In the genomic region with DNA sequence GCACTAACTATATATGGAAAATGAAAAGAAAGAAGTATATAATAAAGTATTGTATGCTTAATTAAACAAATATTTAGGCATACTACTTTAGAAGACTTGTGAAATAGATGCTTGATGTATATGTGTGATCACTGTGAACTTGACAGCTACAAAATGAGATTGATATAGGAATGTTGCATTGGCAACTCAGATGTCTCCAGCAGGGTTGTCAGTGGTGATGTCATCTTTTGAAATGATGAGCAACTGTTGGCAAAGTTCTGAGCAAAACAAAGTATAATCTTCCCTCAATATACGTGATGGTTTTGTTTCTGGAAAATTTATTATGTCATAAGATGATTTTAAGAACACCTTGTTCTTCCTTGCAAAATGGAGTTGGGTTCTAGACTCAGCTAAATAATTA, we compare ENCODE assay signal across 1 cellular context.
TF ChIP-seq lines count a peak whose summit lies in the region.

No MANE protein-coding gene starts in this region.

TF ChIP-seq in K562, 482 proteins besides CTCF, POLR2A, EP300 and RAD21 (continued from another document and continues in another):
- TF ChIP-seq, protein P1, sequence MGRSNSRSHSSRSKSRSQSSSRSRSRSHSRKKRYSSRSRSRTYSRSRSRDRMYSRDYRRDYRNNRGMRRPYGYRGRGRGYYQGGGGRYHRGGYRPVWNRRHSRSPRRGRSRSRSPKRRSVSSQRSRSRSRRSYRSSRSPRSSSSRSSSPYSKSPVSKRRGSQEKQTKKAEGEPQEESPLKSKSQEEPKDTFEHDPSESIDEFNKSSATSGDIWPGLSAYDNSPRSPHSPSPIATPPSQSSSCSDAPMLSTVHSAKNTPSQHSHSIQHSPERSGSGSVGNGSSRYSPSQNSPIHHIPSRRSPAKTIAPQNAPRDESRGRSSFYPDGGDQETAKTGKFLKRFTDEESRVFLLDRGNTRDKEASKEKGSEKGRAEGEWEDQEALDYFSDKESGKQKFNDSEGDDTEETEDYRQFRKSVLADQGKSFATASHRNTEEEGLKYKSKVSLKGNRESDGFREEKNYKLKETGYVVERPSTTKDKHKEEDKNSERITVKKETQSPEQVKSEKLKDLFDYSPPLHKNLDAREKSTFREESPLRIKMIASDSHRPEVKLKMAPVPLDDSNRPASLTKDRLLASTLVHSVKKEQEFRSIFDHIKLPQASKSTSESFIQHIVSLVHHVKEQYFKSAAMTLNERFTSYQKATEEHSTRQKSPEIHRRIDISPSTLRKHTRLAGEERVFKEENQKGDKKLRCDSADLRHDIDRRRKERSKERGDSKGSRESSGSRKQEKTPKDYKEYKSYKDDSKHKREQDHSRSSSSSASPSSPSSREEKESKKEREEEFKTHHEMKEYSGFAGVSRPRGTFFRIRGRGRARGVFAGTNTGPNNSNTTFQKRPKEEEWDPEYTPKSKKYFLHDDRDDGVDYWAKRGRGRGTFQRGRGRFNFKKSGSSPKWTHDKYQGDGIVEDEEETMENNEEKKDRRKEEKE (IDR thresholded peaks at IDR 0.05; ENCODE audit: borderline replicate concordance in 1 of 2, control insufficient read depth in 1 of 2, low read depth in 2 of 2, low read length in 1 of 2) = no peak
- no peak for TF ChIP-seq KLF16 (IDR thresholded peaks at IDR 0.05)
- TF ChIP-seq CEBPG (CRISPR knock-in tag; IDR thresholded peaks at IDR 0.05) = no peak
- TF ChIP-seq CEBPG (tag; conservative IDR thresholded peaks at IDR 0.05 in 1 of 2, IDR thresholded peaks at IDR 0.05 in 1 of 2) = peak in 1 of 2 experiments; percentile 82; a peak in 2 of 4 replicates
- no peak for TF ChIP-seq CHD2 (IDR thresholded peaks at IDR 0.05; ENCODE audit: low read depth, low read length)
- TF ChIP-seq ELF2 (CRISPR knock-in tag; IDR thresholded peaks at IDR 0.05) = no peak
- no peak for TF ChIP-seq ZC3H11A (IDR thresholded peaks at IDR 0.05; ENCODE audit: low read depth, low read length)
- TF ChIP-seq, protein P2, sequence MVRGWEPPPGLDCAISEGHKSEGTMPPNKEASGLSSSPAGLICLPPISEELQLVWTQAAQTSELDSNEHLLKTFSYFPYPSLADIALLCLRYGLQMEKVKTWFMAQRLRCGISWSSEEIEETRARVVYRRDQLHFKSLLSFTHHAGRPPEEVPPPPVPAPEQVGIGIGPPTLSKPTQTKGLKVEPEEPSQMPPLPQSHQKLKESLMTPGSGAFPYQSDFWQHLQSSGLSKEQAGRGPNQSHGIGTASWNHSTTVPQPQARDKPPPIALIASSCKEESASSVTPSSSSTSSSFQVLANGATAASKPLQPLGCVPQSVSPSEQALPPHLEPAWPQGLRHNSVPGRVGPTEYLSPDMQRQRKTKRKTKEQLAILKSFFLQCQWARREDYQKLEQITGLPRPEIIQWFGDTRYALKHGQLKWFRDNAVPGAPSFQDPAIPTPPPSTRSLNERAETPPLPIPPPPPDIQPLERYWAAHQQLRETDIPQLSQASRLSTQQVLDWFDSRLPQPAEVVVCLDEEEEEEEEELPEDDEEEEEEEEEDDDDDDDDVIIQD (CRISPR knock-in tag; IDR thresholded peaks at IDR 0.05) = no peak
- TF ChIP-seq, protein P3, sequence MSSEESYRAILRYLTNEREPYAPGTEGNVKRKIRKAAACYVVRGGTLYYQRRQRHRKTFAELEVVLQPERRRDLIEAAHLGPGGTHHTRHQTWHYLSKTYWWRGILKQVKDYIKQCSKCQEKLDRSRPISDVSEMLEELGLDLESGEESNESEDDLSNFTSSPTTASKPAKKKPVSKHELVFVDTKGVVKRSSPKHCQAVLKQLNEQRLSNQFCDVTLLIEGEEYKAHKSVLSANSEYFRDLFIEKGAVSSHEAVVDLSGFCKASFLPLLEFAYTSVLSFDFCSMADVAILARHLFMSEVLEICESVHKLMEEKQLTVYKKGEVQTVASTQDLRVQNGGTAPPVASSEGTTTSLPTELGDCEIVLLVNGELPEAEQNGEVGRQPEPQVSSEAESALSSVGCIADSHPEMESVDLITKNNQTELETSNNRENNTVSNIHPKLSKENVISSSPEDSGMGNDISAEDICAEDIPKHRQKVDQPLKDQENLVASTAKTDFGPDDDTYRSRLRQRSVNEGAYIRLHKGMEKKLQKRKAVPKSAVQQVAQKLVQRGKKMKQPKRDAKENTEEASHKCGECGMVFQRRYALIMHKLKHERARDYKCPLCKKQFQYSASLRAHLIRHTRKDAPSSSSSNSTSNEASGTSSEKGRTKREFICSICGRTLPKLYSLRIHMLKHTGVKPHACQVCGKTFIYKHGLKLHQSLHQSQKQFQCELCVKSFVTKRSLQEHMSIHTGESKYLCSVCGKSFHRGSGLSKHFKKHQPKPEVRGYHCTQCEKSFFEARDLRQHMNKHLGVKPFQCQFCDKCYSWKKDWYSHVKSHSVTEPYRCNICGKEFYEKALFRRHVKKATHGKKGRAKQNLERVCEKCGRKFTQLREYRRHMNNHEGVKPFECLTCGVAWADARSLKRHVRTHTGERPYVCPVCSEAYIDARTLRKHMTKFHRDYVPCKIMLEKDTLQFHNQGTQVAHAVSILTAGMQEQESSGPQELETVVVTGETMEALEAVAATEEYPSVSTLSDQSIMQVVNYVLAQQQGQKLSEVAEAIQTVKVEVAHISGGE (CRISPR knock-in tag; IDR thresholded peaks at IDR 0.05) = no peak
- TF ChIP-seq KDM2B (CRISPR knock-in tag; IDR thresholded peaks at IDR 0.05) = no peak
- TF ChIP-seq, protein P4, sequence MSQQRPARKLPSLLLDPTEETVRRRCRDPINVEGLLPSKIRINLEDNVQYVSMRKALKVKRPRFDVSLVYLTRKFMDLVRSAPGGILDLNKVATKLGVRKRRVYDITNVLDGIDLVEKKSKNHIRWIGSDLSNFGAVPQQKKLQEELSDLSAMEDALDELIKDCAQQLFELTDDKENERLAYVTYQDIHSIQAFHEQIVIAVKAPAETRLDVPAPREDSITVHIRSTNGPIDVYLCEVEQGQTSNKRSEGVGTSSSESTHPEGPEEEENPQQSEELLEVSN (IDR thresholded peaks at IDR 0.05; ENCODE audit: borderline replicate concordance in 1 of 2, extremely low read depth in 1 of 2, insufficient read depth in 1 of 2, insufficient read length in 1 of 2, low read depth in 1 of 2, low read length in 1 of 2, poor library complexity in 1 of 2, severe bottlenecking in 1 of 2) = no peak
- TF ChIP-seq NFIC (IDR thresholded peaks at IDR 0.05) = no peak
- TF ChIP-seq NR1H2 (CRISPR knock-in tag; IDR thresholded peaks at IDR 0.05) = no peak
- TF ChIP-seq, protein P5, sequence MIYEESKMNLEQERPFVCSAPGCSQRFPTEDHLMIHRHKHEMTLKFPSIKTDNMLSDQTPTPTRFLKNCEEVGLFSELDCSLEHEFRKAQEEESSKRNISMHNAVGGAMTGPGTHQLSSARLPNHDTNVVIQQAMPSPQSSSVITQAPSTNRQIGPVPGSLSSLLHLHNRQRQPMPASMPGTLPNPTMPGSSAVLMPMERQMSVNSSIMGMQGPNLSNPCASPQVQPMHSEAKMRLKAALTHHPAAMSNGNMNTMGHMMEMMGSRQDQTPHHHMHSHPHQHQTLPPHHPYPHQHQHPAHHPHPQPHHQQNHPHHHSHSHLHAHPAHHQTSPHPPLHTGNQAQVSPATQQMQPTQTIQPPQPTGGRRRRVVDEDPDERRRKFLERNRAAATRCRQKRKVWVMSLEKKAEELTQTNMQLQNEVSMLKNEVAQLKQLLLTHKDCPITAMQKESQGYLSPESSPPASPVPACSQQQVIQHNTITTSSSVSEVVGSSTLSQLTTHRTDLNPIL (CRISPR knock-in tag; IDR thresholded peaks at IDR 0.05) = no peak
- TF ChIP-seq, protein P6, sequence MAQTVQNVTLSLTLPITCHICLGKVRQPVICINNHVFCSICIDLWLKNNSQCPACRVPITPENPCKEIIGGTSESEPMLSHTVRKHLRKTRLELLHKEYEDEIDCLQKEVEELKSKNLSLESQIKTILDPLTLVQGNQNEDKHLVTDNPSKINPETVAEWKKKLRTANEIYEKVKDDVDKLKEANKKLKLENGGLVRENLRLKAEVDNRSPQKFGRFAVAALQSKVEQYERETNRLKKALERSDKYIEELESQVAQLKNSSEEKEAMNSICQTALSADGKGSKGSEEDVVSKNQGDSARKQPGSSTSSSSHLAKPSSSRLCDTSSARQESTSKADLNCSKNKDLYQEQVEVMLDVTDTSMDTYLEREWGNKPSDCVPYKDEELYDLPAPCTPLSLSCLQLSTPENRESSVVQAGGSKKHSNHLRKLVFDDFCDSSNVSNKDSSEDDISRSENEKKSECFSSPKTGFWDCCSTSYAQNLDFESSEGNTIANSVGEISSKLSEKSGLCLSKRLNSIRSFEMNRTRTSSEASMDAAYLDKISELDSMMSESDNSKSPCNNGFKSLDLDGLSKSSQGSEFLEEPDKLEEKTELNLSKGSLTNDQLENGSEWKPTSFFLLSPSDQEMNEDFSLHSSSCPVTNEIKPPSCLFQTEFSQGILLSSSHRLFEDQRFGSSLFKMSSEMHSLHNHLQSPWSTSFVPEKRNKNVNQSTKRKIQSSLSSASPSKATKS (CRISPR knock-in tag; IDR thresholded peaks at IDR 0.05) = no peak
- TF ChIP-seq, protein P7, sequence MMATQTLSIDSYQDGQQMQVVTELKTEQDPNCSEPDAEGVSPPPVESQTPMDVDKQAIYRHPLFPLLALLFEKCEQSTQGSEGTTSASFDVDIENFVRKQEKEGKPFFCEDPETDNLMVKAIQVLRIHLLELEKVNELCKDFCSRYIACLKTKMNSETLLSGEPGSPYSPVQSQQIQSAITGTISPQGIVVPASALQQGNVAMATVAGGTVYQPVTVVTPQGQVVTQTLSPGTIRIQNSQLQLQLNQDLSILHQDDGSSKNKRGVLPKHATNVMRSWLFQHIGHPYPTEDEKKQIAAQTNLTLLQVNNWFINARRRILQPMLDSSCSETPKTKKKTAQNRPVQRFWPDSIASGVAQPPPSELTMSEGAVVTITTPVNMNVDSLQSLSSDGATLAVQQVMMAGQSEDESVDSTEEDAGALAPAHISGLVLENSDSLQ (IDR thresholded peaks at IDR 0.05) = 0 out of 2 replicates have a peak, but pooled peaks have one; percentile 19
- TF ChIP-seq RBM14 (IDR thresholded peaks at IDR 0.05; ENCODE audit: borderline replicate concordance, insufficient read depth, low read depth, low read length) = no peak
- no peak for TF ChIP-seq CREBBP (IDR thresholded peaks at IDR 0.05; ENCODE audit: low read depth, low read length)
- TF ChIP-seq, protein P8, sequence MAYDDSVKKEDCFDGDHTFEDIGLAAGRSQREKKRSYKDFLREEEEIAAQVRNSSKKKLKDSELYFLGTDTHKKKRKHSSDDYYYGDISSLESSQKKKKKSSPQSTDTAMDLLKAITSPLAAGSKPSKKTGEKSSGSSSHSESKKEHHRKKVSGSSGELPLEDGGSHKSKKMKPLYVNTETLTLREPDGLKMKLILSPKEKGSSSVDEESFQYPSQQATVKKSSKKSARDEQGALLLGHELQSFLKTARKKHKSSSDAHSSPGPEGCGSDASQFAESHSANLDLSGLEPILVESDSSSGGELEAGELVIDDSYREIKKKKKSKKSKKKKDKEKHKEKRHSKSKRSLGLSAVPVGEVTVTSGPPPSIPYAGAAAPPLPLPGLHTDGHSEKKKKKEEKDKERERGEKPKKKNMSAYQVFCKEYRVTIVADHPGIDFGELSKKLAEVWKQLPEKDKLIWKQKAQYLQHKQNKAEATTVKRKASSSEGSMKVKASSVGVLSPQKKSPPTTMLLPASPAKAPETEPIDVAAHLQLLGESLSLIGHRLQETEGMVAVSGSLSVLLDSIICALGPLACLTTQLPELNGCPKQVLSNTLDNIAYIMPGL (CRISPR knock-in tag; IDR thresholded peaks at IDR 0.05) = no peak
- TF ChIP-seq, protein P9, sequence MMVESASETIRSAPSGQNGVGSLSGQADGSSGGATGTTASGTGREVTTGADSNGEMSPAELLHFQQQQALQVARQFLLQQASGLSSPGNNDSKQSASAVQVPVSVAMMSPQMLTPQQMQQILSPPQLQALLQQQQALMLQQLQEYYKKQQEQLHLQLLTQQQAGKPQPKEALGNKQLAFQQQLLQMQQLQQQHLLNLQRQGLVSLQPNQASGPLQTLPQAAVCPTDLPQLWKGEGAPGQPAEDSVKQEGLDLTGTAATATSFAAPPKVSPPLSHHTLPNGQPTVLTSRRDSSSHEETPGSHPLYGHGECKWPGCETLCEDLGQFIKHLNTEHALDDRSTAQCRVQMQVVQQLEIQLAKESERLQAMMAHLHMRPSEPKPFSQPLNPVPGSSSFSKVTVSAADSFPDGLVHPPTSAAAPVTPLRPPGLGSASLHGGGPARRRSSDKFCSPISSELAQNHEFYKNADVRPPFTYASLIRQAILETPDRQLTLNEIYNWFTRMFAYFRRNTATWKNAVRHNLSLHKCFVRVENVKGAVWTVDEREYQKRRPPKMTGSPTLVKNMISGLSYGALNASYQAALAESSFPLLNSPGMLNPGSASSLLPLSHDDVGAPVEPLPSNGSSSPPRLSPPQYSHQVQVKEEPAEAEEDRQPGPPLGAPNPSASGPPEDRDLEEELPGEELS (CRISPR knock-in tag; IDR thresholded peaks at IDR 0.05; ENCODE audit: borderline replicate concordance) = no peak
- no peak for TF ChIP-seq SAFB (IDR thresholded peaks at IDR 0.05; ENCODE audit: borderline replicate concordance, low read depth, low read length)
- no peak for TF ChIP-seq ZNF507 (tag; conservative IDR thresholded peaks at IDR 0.05)
- peak; percentile 68 for TF ChIP-seq ATF7 (IDR thresholded peaks at IDR 0.05)
- no peak for TF ChIP-seq RCOR1 (IDR thresholded peaks at IDR 0.05; ENCODE audit: borderline replicate concordance in 1 of 2, low read depth in 2 of 2, low read length in 2 of 2)
- TF ChIP-seq ZNF444 (CRISPR knock-in tag; IDR thresholded peaks at IDR 0.05) = no peak
- TF ChIP-seq, protein P10, sequence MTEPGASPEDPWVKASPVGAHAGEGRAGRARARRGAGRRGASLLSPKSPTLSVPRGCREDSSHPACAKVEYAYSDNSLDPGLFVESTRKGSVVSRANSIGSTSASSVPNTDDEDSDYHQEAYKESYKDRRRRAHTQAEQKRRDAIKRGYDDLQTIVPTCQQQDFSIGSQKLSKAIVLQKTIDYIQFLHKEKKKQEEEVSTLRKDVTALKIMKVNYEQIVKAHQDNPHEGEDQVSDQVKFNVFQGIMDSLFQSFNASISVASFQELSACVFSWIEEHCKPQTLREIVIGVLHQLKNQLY (CRISPR knock-in tag; conservative IDR thresholded peaks at IDR 0.05) = no peak
- no peak for TF ChIP-seq MXI1 (IDR thresholded peaks at IDR 0.05; ENCODE audit: low read depth, low read length)
- no peak for TF ChIP-seq FOSL1 (tag; conservative IDR thresholded peaks at IDR 0.05)
- TF ChIP-seq CC2D1A (IDR thresholded peaks at IDR 0.05) = no peak
- no peak for TF ChIP-seq SMAD3 (CRISPR knock-in tag; conservative IDR thresholded peaks at IDR 0.05)
- TF ChIP-seq YBX1 (IDR thresholded peaks at IDR 0.05) = no peak
- TF ChIP-seq KLF1 (tag; IDR thresholded peaks at IDR 0.05) = no peak
- TF ChIP-seq ZNF146 (CRISPR knock-in tag; IDR thresholded peaks at IDR 0.05; ENCODE audit: unreplicated experiment) = no peak
- TF ChIP-seq, protein P11, sequence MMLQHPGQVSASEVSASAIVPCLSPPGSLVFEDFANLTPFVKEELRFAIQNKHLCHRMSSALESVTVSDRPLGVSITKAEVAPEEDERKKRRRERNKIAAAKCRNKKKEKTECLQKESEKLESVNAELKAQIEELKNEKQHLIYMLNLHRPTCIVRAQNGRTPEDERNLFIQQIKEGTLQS (IDR thresholded peaks at IDR 0.05) = peak; percentile 94
- TF ChIP-seq, protein P11 (CRISPR knock-in tag; conservative IDR thresholded peaks at IDR 0.05) = no peak
- no peak for TF ChIP-seq ZNF212 (CRISPR knock-in tag; IDR thresholded peaks at IDR 0.05)
- peak; percentile 36 for TF ChIP-seq MEIS2 (IDR thresholded peaks at IDR 0.05; ENCODE audit: partially characterized antibody)
- no peak for TF ChIP-seq MTA3 (IDR thresholded peaks at IDR 0.05; ENCODE audit: borderline replicate concordance)
- no peak for TF ChIP-seq MAZ (CRISPR knock-in tag; conservative IDR thresholded peaks at IDR 0.05 in 1 of 2, IDR thresholded peaks at IDR 0.05 in 1 of 2)
